Comparison of ENCODE assay signal across 1 cellular context in genomic region chr4:10655968-10656367, GRCh38.
TF ChIP-seq lines count a peak whose summit lies in the region.

No MANE protein-coding gene starts in this region.

TF ChIP-seq in GM12878, 131 proteins besides CTCF, POLR2A, EP300 and RAD21 (continued from another document):
- TF ChIP-seq CUX1 (IDR thresholded peaks at IDR 0.05; ENCODE audit: insufficient replicate concordance, low read depth, low read length) (no peak), CEBPZ (IDR thresholded peaks at IDR 0.05; ENCODE audit: low read depth, low read length) (no peak), IRF4 (IDR thresholded peaks at IDR 0.05; ENCODE audit: low read depth, low read length) (0 out of 2 replicates have a peak, but pooled peaks have one; percentile 39), E2F8 (IDR thresholded peaks at IDR 0.05; ENCODE audit: low read depth, partially characterized antibody) (no peak), ATF7 (IDR thresholded peaks at IDR 0.05; ENCODE audit: low read depth) (0 out of 2 replicates have a peak, but pooled peaks have one; percentile 27), IKZF2 (IDR thresholded peaks at IDR 0.05) (0 out of 4 replicates have a peak, but pooled peaks of 1 of the 2 experiments have one; percentile 15), WRNIP1 (IDR thresholded peaks at IDR 0.05; ENCODE audit: borderline replicate concordance, low read depth, low read length) (no peak), CREB1 (IDR thresholded peaks at IDR 0.05; ENCODE audit: low read depth) (peak; percentile 27; the same call in 1 of the 2 replicates), SMAD5 (IDR thresholded peaks at IDR 0.05; ENCODE audit: low read depth) (no peak), PML (IDR thresholded peaks at IDR 0.05; ENCODE audit: low read length) (no peak), NR2C1 (IDR thresholded peaks at IDR 0.05) (no peak), KLF5 (IDR thresholded peaks at IDR 0.05; ENCODE audit: partially characterized antibody) (no peak)
TF ChIP-seq in GM12878: peak in this region for 15.
